In the genomic region with DNA sequence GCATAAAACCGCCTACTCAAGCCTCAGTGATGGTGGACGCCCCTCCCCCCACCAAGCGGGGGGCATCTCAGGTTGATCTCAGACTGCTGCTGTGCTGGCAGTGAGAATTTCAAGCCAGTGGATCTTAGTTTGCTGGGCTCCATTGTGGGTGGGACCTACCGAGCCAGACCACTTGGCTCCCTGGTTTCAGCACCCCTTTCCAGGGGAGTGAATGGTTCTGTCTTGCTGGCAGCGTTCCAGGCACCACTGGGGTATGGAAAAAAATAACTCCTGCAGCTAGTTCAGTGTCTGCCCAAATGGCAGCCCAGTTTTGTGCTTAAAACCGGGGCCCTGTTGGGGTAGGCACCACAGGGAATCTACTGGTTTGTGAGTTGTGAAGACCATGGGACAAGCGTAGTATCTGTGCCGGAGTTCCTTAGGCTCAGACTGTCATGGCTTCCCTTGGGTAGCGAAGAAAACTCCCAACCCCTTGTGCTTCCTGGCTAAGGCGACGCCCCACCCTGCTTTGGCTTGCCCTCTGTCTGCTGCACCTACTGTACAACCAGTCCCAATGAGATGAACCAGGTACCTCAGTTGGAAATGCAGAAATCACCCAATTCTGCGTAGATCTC, we compare ENCODE assay signal across 1 cellular context.
A peak's percentile ranks its signal among the peaks of the same experiment; 100 is the strongest.
TF ChIP-seq lines count a peak whose summit lies in the region.

No MANE protein-coding gene starts in this region.

TF ChIP-seq in K562, 482 proteins besides CTCF, POLR2A, EP300 and RAD21 (continued from another document):
- no peak for TF ChIP-seq REST (CRISPR knock-in tag; IDR thresholded peaks at IDR 0.05; ENCODE audit: low read depth)
- TF ChIP-seq, protein P1, sequence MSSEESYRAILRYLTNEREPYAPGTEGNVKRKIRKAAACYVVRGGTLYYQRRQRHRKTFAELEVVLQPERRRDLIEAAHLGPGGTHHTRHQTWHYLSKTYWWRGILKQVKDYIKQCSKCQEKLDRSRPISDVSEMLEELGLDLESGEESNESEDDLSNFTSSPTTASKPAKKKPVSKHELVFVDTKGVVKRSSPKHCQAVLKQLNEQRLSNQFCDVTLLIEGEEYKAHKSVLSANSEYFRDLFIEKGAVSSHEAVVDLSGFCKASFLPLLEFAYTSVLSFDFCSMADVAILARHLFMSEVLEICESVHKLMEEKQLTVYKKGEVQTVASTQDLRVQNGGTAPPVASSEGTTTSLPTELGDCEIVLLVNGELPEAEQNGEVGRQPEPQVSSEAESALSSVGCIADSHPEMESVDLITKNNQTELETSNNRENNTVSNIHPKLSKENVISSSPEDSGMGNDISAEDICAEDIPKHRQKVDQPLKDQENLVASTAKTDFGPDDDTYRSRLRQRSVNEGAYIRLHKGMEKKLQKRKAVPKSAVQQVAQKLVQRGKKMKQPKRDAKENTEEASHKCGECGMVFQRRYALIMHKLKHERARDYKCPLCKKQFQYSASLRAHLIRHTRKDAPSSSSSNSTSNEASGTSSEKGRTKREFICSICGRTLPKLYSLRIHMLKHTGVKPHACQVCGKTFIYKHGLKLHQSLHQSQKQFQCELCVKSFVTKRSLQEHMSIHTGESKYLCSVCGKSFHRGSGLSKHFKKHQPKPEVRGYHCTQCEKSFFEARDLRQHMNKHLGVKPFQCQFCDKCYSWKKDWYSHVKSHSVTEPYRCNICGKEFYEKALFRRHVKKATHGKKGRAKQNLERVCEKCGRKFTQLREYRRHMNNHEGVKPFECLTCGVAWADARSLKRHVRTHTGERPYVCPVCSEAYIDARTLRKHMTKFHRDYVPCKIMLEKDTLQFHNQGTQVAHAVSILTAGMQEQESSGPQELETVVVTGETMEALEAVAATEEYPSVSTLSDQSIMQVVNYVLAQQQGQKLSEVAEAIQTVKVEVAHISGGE (CRISPR knock-in tag; IDR thresholded peaks at IDR 0.05), result no peak
- TF ChIP-seq, protein P2, sequence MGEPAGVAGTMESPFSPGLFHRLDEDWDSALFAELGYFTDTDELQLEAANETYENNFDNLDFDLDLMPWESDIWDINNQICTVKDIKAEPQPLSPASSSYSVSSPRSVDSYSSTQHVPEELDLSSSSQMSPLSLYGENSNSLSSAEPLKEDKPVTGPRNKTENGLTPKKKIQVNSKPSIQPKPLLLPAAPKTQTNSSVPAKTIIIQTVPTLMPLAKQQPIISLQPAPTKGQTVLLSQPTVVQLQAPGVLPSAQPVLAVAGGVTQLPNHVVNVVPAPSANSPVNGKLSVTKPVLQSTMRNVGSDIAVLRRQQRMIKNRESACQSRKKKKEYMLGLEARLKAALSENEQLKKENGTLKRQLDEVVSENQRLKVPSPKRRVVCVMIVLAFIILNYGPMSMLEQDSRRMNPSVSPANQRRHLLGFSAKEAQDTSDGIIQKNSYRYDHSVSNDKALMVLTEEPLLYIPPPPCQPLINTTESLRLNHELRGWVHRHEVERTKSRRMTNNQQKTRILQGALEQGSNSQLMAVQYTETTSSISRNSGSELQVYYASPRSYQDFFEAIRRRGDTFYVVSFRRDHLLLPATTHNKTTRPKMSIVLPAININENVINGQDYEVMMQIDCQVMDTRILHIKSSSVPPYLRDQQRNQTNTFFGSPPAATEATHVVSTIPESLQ (CRISPR knock-in tag; IDR thresholded peaks at IDR 0.05), result no peak
- no peak for TF ChIP-seq ZNF436 (CRISPR knock-in tag; IDR thresholded peaks at IDR 0.05)
- TF ChIP-seq GABPB2 (CRISPR knock-in tag; conservative IDR thresholded peaks at IDR 0.05), result no peak
- no peak for TF ChIP-seq ZNF165 (CRISPR knock-in tag; IDR thresholded peaks at IDR 0.05; ENCODE audit: borderline replicate concordance)
- TF ChIP-seq, protein P3, sequence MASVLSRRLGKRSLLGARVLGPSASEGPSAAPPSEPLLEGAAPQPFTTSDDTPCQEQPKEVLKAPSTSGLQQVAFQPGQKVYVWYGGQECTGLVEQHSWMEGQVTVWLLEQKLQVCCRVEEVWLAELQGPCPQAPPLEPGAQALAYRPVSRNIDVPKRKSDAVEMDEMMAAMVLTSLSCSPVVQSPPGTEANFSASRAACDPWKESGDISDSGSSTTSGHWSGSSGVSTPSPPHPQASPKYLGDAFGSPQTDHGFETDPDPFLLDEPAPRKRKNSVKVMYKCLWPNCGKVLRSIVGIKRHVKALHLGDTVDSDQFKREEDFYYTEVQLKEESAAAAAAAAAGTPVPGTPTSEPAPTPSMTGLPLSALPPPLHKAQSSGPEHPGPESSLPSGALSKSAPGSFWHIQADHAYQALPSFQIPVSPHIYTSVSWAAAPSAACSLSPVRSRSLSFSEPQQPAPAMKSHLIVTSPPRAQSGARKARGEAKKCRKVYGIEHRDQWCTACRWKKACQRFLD (CRISPR knock-in tag; IDR thresholded peaks at IDR 0.05), result no peak
- peak; percentile 87 for TF ChIP-seq NFIC (IDR thresholded peaks at IDR 0.05)
- TF ChIP-seq ATF7 (IDR thresholded peaks at IDR 0.05), result peak; percentile 64; the same call in 1 of the 2 replicates
- TF ChIP-seq ZNF79 (CRISPR knock-in tag; IDR thresholded peaks at IDR 0.05; ENCODE audit: low read depth), result no peak
- no peak for TF ChIP-seq TCF7L2 (IDR thresholded peaks at IDR 0.05; ENCODE audit: low read depth, low read length)
- TF ChIP-seq ZNF347 (CRISPR knock-in tag; IDR thresholded peaks at IDR 0.05; ENCODE audit: low read depth), result no peak
- peak; percentile 97 for TF ChIP-seq PRDM10 (IDR thresholded peaks at IDR 0.05; ENCODE audit: partially characterized antibody)
- TF ChIP-seq STAT5A (IDR thresholded peaks at IDR 0.05; ENCODE audit: borderline replicate concordance, low read length), result no peak
- TF ChIP-seq, protein P4, sequence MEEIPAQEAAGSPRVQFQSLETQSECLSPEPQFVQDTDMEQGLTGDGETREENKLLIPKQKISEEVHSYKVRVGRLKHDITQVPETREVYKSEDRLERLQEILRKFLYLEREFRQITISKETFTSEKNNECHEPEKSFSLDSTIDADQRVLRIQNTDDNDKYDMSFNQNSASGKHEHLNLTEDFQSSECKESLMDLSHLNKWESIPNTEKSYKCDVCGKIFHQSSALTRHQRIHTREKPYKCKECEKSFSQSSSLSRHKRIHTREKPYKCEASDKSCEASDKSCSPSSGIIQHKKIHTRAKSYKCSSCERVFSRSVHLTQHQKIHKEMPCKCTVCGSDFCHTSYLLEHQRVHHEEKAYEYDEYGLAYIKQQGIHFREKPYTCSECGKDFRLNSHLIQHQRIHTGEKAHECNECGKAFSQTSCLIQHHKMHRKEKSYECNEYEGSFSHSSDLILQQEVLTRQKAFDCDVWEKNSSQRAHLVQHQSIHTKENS (CRISPR knock-in tag; IDR thresholded peaks at IDR 0.05), result no peak
- TF ChIP-seq STAT6 (CRISPR knock-in tag; IDR thresholded peaks at IDR 0.05), result no peak
- TF ChIP-seq LEF1 (IDR thresholded peaks at IDR 0.05), result no peak
